In the genomic region with DNA sequence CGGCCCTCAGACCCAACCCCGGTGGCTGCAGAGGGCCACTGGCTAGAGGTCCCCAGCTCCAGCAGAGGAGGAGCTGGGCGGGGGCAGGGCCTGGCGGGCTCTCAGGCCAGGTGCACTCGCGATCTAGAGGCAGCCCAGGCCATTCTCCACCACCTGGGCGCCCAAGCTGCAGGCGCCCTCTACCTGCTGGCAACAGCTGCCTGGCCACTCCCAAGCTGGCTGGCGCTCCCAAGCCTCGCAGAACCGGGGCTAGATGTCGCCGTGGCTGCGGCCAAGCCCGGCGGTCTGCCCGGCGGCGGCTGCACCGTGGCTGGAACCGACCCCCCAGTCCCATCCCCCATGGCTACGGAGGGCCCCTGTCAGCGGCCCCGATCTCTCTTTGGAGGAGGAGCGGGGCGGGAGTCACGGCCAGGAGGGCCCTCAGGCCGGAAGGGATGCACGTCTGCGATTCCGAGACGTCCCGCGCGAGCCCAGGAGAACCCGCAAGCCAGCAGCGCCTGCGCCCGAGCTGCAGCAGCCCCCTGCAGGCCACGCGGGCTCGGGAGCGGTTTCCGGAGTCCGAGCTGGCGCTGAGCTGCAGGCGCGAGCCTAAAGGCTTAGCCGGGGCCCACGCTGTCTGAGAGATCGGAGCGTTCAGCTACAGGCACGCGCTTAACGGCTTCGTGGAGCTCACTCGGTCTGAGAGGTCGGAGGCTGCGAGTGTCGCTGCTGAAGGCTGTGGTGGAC, we compare ENCODE assay signal across 8 cellular contexts. TPM values are rescaled to one million over a fixed set of nuclear protein-coding genes. Genes with fewer than 3 reads are reported as not detected.
DNase-seq lines count a peak whose midpoint lies in the region; ATAC-seq lines count a peak whose summit lies in the region.

No MANE protein-coding gene starts in this region.

- H3K4me3 Mint-ChIP-seq in activated CD4-positive, alpha-beta T cell treated with anti-CD3 and anti-CD28 coated beads, Interleukin-2, amount 10 ng/mL, durations not matched to agents 7 days and 5 days: peak overlapping the region; percentile 63

- no peak overlapping the region for H3K27ac Mint-ChIP-seq in activated CD4-positive, alpha-beta T cell treated with anti-CD3 and anti-CD28 coated beads, Interleukin-2, amount 10 ng/mL, durations not matched to agents 7 days and 5 days

- no peaks in the 10 kb centered on the region for H3K36me3 Mint-ChIP-seq in activated CD4-positive, alpha-beta T cell treated with anti-CD3 and anti-CD28 coated beads, Interleukin-2, amount 10 ng/mL, durations not matched to agents 7 days and 5 days (ENCODE audit: low read depth)

- DNase-seq in activated CD4-positive, alpha-beta T cell treated with anti-CD3 and anti-CD28 coated beads for 24 hours (ENCODE audit: low read depth in 2 of 2): peak; percentile 17 to 49
- no peak for DNase-seq in activated CD4-positive, alpha-beta T cell treated with anti-CD3 and anti-CD28 coated beads for 1 hour
- DNase-seq in NCI-H2107 treated with DMSO at 0.1 percent for 48 hours (lab: John Stamatoyannopoulos, UW; ENCODE audit: unreplicated experiment): peak; percentile 26
- peak; percentile 56 for DNase-seq in activated CD4-positive, alpha-beta T cell treated with anti-CD3 and anti-CD28 coated beads, Interleukin-2, amount 10 ng/mL, durations not matched to agents 7 days and 5 days
- peak; percentile 17 for DNase-seq in effector CD4-positive, alpha-beta T cell
- peak; percentile 29 for DNase-seq in medulla oblongata (ENCODE audit: extremely low spot score)
- peak; percentile 24 for DNase-seq in stimulated activated CD8-positive, alpha-beta memory T cell treated with anti-CD3 and anti-CD28 coated beads, Interleukin-4, amount 100 ng/mL, for 24 hours (ENCODE audit: low read depth)

- no peaks in the 10 kb centered on the region for H3K9me3 Mint-ChIP-seq in activated CD4-positive, alpha-beta T cell treated with anti-CD3 and anti-CD28 coated beads, Interleukin-2, amount 10 ng/mL, durations not matched to agents 7 days and 5 days

- H3K27me3 Mint-ChIP-seq in activated CD4-positive, alpha-beta T cell treated with anti-CD3 and anti-CD28 coated beads, Interleukin-2, amount 10 ng/mL, durations not matched to agents 7 days and 5 days: peaks cover 61% of the 10 kb centered on the region

- CTCF ChIA-PET in activated CD4-positive, alpha-beta T cell treated with anti-CD3 and anti-CD28 coated beads, Interleukin-2, amount 10 ng/mL, durations not matched to agents 7 days and 5 days (lab: Charles Lee): interaction anchor here (0.6 to 1.7 kb wide), 3 partner anchors 17 to 421 kb away, joined by 3 to 4 read pairs (median 3); no protein-coding TSS in a partner anchor

- H3K4me1 Mint-ChIP-seq in activated CD4-positive, alpha-beta T cell treated with anti-CD3 and anti-CD28 coated beads, Interleukin-2, amount 10 ng/mL, durations not matched to agents 7 days and 5 days: peaks cover 15% of the 10 kb centered on the region

- no peak for ATAC-seq in GM21381 (IDR thresholded peaks at IDR 0.05; ENCODE audit: unreplicated experiment)

- POLR2A ChIA-PET in activated CD4-positive, alpha-beta T cell treated with anti-CD3 and anti-CD28 coated beads, Interleukin-2, amount 10 ng/mL, durations not matched to agents 7 days and 5 days (lab: Charles Lee): interaction anchor here (0.6 kb wide), 1 partner anchor 496 kb away, joined by 3 read pairs; no protein-coding TSS in a partner anchor

RNA-seq across cellular contexts. Expression of gene BICD2, which starts 44.3 kb away (rescaled TPM):
- 10 to 100 TPM; 29.5 to 31.1 TPM for total RNA-seq in activated CD4-positive, alpha-beta T cell treated with anti-CD3 and anti-CD28 coated beads, Interleukin-2, amount 10 ng/mL, durations not matched to agents 7 days and 5 days
